In the genomic region with DNA sequence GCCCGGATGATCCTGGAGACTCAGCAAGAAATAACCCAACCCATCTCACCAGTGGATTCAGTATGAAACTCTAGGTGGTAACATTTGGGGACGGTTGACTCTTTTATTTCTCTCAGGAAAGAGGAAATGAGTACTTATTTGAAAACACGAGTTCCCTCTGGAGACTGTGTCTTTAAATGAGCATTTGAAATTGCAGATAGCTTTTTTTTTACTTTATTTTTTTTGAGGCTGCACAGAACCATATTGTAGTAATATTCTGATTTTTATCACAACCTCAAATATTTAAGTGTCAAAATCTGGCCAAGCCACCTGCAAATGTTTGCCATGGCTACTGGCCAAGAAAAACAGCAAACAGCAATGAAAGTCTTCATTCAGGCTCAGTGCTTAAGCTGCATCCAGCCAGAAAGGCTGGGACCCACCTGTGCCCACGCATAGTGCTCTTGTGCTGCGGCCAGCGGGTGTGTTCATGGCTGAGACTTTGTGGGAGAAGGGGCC, we compare ENCODE assay signal across 9 cellular contexts.
A peak's percentile ranks its signal among the peaks of the same experiment; 100 is the strongest.
DNase-seq lines count a peak whose midpoint lies in the region; ATAC-seq and TF ChIP-seq lines count a peak whose summit lies in the region.
"Had no signal": no experiment of that assay in that cellular context is flagged by ENCODE, and none has a peak within 500 bp of the region (broad histone marks: within the 10 kb centered on the region; RNA-seq: fewer than 3 reads in every experiment).

No MANE protein-coding gene starts in this region.

- H3K4me1 ChIP-seq in lower lobe of right lung, result peaks cover 7% of the 10 kb centered on the region

- TF ChIP-seq CTCF in VCaP (conservative IDR thresholded peaks at IDR 0.05), result no peak
- TF ChIP-seq CTCF in lower lobe of right lung (IDR thresholded peaks at IDR 0.05), result no peak

- peaks cover 0 to 12% (median 2%) of the 10 kb centered on the region in 5 donors for H3K27me3 Mint-ChIP-seq in naive thymus-derived CD8-positive, alpha-beta T cell
- peaks cover 18 to 24% of the 10 kb centered on the region in 2 donors for H3K27me3 Mint-ChIP-seq in natural killer cell treated with Interleukin-12 subunit alpha and Interleukin-12 subunit beta and Interleukin-15 and Interleukin-18, amount 100 ng/mL, for 72 hours

- H3K4me1 Mint-ChIP-seq in naive thymus-derived CD8-positive, alpha-beta T cell, result peaks cover 3 to 11% (median 6%) of the 10 kb centered on the region in 4 donors
- H3K4me1 Mint-ChIP-seq in natural killer cell treated with Interleukin-12 subunit alpha and Interleukin-12 subunit beta and Interleukin-15 and Interleukin-18, amount 100 ng/mL, for 72 hours (ENCODE audit: low read depth in 2 of 2), result no peaks in the 10 kb centered on the region

- POLR2A ChIA-PET in naive thymus-derived CD8-positive, alpha-beta T cell (lab: Charles Lee), result no interaction called here

- H3K9me3 Mint-ChIP-seq in naive thymus-derived CD8-positive, alpha-beta T cell, result no peaks in the 10 kb centered on the region
- H3K9me3 Mint-ChIP-seq in natural killer cell treated with Interleukin-12 subunit alpha and Interleukin-12 subunit beta and Interleukin-15 and Interleukin-18, amount 100 ng/mL, for 72 hours, result no peaks in the 10 kb centered on the region

- DNase-seq in DMS79 (lab: John Stamatoyannopoulos, UW) (peak; percentile 88), NCI-H1105 treated with DMSO at 0.1 percent for 48 hours (lab: John Stamatoyannopoulos, UW) (peak; percentile 97), lower lobe of right lung (no peak), iPS-NIHi11 (ENCODE audit: low spot score) (no peak)
- DNase-seq in naive thymus-derived CD8-positive, alpha-beta T cell, result no peak
- no peak for DNase-seq in stimulated activated CD4-positive, alpha-beta T cell treated with anti-CD3 and anti-CD28 coated beads, Interleukin-4, amount 100 ng/mL, for 4 hours
- no peak for DNase-seq in natural killer cell treated with Interleukin-12 subunit alpha and Interleukin-12 subunit beta and Interleukin-15 and Interleukin-18, amount 100 ng/mL, for 72 hours (ENCODE audit: low spot score)
- DNase-seq: naive B cell had no signal

- H3K4me3 Mint-ChIP-seq in naive thymus-derived CD8-positive, alpha-beta T cell, result no peak overlapping the region
- no peak overlapping the region for H3K4me3 Mint-ChIP-seq in natural killer cell treated with Interleukin-12 subunit alpha and Interleukin-12 subunit beta and Interleukin-15 and Interleukin-18, amount 100 ng/mL, for 72 hours

- H3K27ac ChIP-seq in VCaP, result peak overlapping the region; percentile 36
- no peak overlapping the region for H3K27ac ChIP-seq in lower lobe of right lung

- peak; percentile 59 to 69 for ATAC-seq in lower lobe of right lung
- no peak for ATAC-seq in naive thymus-derived CD8-positive, alpha-beta T cell
- ATAC-seq in natural killer cell treated with Interleukin-12 subunit alpha and Interleukin-12 subunit beta and Interleukin-15 and Interleukin-18, amount 100 ng/mL, for 72 hours, result no peak

- H3K4me3 ChIP-seq in lower lobe of right lung, result no peak overlapping the region

- no peaks in the 10 kb centered on the region for H3K9me3 ChIP-seq in lower lobe of right lung

- H3K36me3 Mint-ChIP-seq in naive thymus-derived CD8-positive, alpha-beta T cell, result no peaks in the 10 kb centered on the region
- H3K36me3 Mint-ChIP-seq in natural killer cell treated with Interleukin-12 subunit alpha and Interleukin-12 subunit beta and Interleukin-15 and Interleukin-18, amount 100 ng/mL, for 72 hours, result no peaks in the 10 kb centered on the region
- H3K36me3 Mint-ChIP-seq: naive B cell had no signal

- no peaks in the 10 kb centered on the region for H3K36me3 ChIP-seq in lower lobe of right lung

- H3K27me3 ChIP-seq in lower lobe of right lung (ENCODE audit: low read depth), result peaks cover 5% of the 10 kb centered on the region

- no peak overlapping the region for H3K27ac Mint-ChIP-seq in naive thymus-derived CD8-positive, alpha-beta T cell
- no peak overlapping the region for H3K27ac Mint-ChIP-seq in natural killer cell treated with Interleukin-12 subunit alpha and Interleukin-12 subunit beta and Interleukin-15 and Interleukin-18, amount 100 ng/mL, for 72 hours
- H3K27ac Mint-ChIP-seq: naive B cell had no signal

- intact Hi-C loops in lower lobe of right lung (cut with DNase I), result no loop called here

Comparison
In these comparisons a context has a peak if more than half of its experiments do, and no peak if none do; other contexts are left out.
1. DNase-seq: peak in DMS79 (single experiment) and NCI-H1105 treated with DMSO at 0.1 percent for 48 hours (single experiment); none in lower lobe of right lung (single experiment), naive thymus-derived CD8-positive, alpha-beta T cell (0 of 10), stimulated activated CD4-positive, alpha-beta T cell treated with anti-CD3 and anti-CD28 coated beads, Interleukin-4, amount 100 ng/mL, for 4 hours (0 of 2), natural killer cell treated with Interleukin-12 subunit alpha and Interleukin-12 subunit beta and Interleukin-15 and Interleukin-18, amount 100 ng/mL, for 72 hours (single experiment) and iPS-NIHi11 (single experiment).
2. ATAC-seq: peak in lower lobe of right lung (2 of 2); none in naive thymus-derived CD8-positive, alpha-beta T cell (0 of 2) and natural killer cell treated with Interleukin-12 subunit alpha and Interleukin-12 subunit beta and Interleukin-15 and Interleukin-18, amount 100 ng/mL, for 72 hours (0 of 2).